8 cellular contexts compared by ENCODE assay signal in the genomic region with DNA sequence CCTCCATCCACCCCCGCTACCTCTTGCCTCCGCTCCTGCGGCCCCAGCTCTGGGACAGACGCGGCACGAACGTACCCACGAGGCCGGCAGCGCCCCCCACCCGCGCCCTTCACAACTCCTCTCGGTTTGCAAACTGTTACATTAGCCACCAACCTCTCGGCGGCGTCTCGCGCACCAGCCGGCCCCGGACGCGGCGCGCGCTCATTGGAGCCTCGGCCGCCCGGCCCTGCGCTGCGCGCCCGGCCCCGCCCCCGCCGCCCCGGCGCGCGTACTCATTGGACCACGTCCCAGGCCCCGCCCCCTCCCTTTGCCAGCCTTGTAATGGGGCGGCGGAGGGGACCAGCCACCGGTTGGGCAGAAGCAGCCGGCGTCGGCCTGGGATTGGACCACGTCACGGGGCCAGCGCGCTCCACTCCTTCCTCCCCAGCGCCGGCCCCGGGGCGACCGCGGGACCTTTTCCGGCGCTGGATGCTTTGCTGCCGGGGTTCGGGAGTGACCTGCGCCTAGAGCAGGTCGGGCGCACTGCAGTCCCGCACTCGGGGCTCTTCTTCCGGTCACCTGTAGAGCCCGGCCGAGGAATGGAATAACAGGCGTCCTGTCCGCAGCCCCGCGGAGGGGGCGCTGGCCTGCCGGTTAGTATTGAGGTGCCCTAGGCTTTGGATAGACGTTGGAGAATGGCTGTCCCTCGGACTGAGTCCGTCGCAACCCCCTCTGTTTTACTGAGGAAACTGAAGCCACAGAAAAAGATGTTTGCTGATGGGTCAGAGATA. TPM values are rescaled to one million over a fixed set of nuclear protein-coding genes. Genes with fewer than 3 reads are reported as not detected.
A peak's percentile ranks its signal among the peaks of the same experiment; 100 is the strongest.
DNase-seq lines count a peak whose midpoint lies in the region; ATAC-seq, FAIRE-seq and TF ChIP-seq lines count a peak whose summit lies in the region.

HYOU1 (minus strand) TSS at position 206 of the 770 bp plus-strand sequence. CDS start 1,045 bp downstream, outside the sequence.

- no peaks in the 10 kb centered on the region for H3K9me3 ChIP-seq in kidney (ENCODE audit: control insufficient read depth in 1 of 2, low read length in 2 of 2)

- peak within 1 kb of the TSS; percentile 82 to 89 for H3K9ac ChIP-seq in kidney (ENCODE audit: low read length in 2 of 2)

- peak within 1 kb of the TSS; percentile 78 to 88 for H3K4me3 ChIP-seq in kidney (ENCODE audit: low read length in 2 of 2)

- intact Hi-C loops in kidney (cut with DNase I) = no loop called here

- peak; percentile 88 for ATAC-seq in GM19035 (IDR thresholded peaks at IDR 0.05; ENCODE audit: unreplicated experiment)
- ATAC-seq in HG03354 (IDR thresholded peaks at IDR 0.05; ENCODE audit: poor library complexity, severe bottlenecking, unreplicated experiment) = peak; percentile 92

- DNase-seq in AG20443 (ENCODE audit: low spot score) (peak; percentile 98), NCI-H446 treated with DMSO at 0.1 percent for 48 hours (lab: John Stamatoyannopoulos, UW) (peak; percentile 89), cerebellar nuclear complex (lab: John Stamatoyannopoulos, UW) (peak; percentile 63 to 85), kidney (peak; percentile 99)
- DNase-seq in activated CD4-positive, CD25-positive, alpha-beta regulatory T cell treated with anti-CD3 and anti-CD28 coated beads, Interleukin-2, amount 50 U/mL, for 72 hours = peak; percentile 99
- peak; percentile 100 for DNase-seq in stimulated activated CD4-positive, alpha-beta T cell treated with anti-CD3 and anti-CD28 coated beads, Interleukin-15, amount 100 ng/mL, for 24 hours

- peak within 1 kb of the TSS; percentile 81 to 83 for H3K27ac ChIP-seq in kidney (ENCODE audit: low read depth in 2 of 2, low read length in 2 of 2)

- peaks cover 21 to 35% of the 10 kb centered on the region in 2 donors for H3K36me3 ChIP-seq in kidney (ENCODE audit: control insufficient read depth in 1 of 2, insufficient read depth in 2 of 2, low read length in 2 of 2)

- peaks cover 8 to 11% of the 10 kb centered on the region in 2 donors for H3K4me1 ChIP-seq in kidney (ENCODE audit: control insufficient read depth in 1 of 2, insufficient read depth in 1 of 2, low read depth in 1 of 2, low read length in 2 of 2)

- peak; percentile 26 for TF ChIP-seq CTCF in kidney (IDR thresholded peaks at IDR 0.05; ENCODE audit: borderline replicate concordance, extremely low read depth, insufficient read depth)

- no peak for FAIRE-seq in kidney (lab: Jason Lieb, UNC)

RNA-seq across cellular contexts. Expression of gene HYOU1, which starts in this region (rescaled TPM):
- total RNA-seq in kidney = 187 TPM
- 69.0 TPM for polyA plus RNA-seq in kidney (ENCODE audit: insufficient read depth, low read depth, low replicate concordance)

Comparison
In these comparisons a context has a peak if more than half of its experiments do, and no peak if none do; other contexts are left out.
1. Peak in every context shown above with its lines: DNase-seq, ATAC-seq, H3K4me3 ChIP-seq and H3K27ac ChIP-seq.